In genomic region chr12:15151141-15152091, GRCh38 we compare ENCODE assay signal across 9 cellular contexts.
DNase-seq lines count a peak whose midpoint lies in the region; ATAC-seq and TF ChIP-seq lines count a peak whose summit lies in the region.
"Had no signal": no experiment of that assay in that cellular context is flagged by ENCODE, and none has a peak within 500 bp of the region (broad histone marks: within the 10 kb centered on the region; RNA-seq: fewer than 3 reads in every experiment).

No MANE protein-coding gene starts in this region.

- ATAC-seq in GM21529 (IDR thresholded peaks at IDR 0.05; ENCODE audit: unreplicated experiment): no peak
- ATAC-seq in GM18502 (IDR thresholded peaks at IDR 0.05; ENCODE audit: poor library complexity, unreplicated experiment): no peak

- DNase-seq in COR-L47 (lab: John Stamatoyannopoulos, UW) (peak; percentile 22), NCI-H1105 (lab: John Stamatoyannopoulos, UW) (peak; percentile 29), choroid plexus epithelial cell (ENCODE audit: low read depth) (peak; percentile 69), mesothelial cell of epicardium (ENCODE audit: low spot score in 2 of 2, unreplicated experiment in 2 of 2) (no peak), immature natural killer cell (no peak), iPS-NIHi7 (ENCODE audit: extremely low spot score) (no peak)

- TF ChIP-seq CTCF in choroid plexus epithelial cell (conservative IDR thresholded peaks at IDR 0.05; ENCODE audit: low read depth, low read length) (peak; percentile 64), mesothelial cell of epicardium (IDR thresholded peaks at IDR 0.05; ENCODE audit: unreplicated experiment) (peak; percentile 46)

- H3K27me3 Mint-ChIP-seq in mesothelial cell of epicardium (ENCODE audit: low read depth) (no peaks in the 10 kb centered on the region), immature natural killer cell (ENCODE audit: low read depth in 3 of 3) (peaks cover 1 to 5% (median 2%) of the 10 kb centered on the region in 3 donors)

- H3K9me3 Mint-ChIP-seq in mesothelial cell of epicardium (no peaks in the 10 kb centered on the region), immature natural killer cell (peaks cover 0 to 1% (median 0%) of the 10 kb centered on the region in 6 donors)
- H3K9me3 Mint-ChIP-seq: central memory CD8-positive, alpha-beta T cell had no signal

- peak overlapping the region; percentile 51 for H3K27ac Mint-ChIP-seq in mesothelial cell of epicardium
- H3K27ac Mint-ChIP-seq in immature natural killer cell: no peak overlapping the region

- H3K4me1 Mint-ChIP-seq in mesothelial cell of epicardium (peaks cover 43% of the 10 kb centered on the region), immature natural killer cell (no peaks in the 10 kb centered on the region)
- H3K4me1 Mint-ChIP-seq: central memory CD8-positive, alpha-beta T cell had no signal

- H3K4me3 Mint-ChIP-seq in mesothelial cell of epicardium (no peak overlapping the region), immature natural killer cell (no peak overlapping the region)
- H3K4me3 Mint-ChIP-seq: central memory CD8-positive, alpha-beta T cell had no signal

- no peaks in the 10 kb centered on the region for H3K36me3 Mint-ChIP-seq in mesothelial cell of epicardium
- no peaks in the 10 kb centered on the region for H3K36me3 Mint-ChIP-seq in immature natural killer cell

- no peak overlapping the region for H3K4me3 ChIP-seq in choroid plexus epithelial cell (ENCODE audit: low read depth, low read length)

Comparison
In these comparisons a context has a peak if more than half of its experiments do, and no peak if none do; other contexts are left out.
1. DNase-seq: peak in COR-L47 (single experiment), NCI-H1105 (single experiment) and choroid plexus epithelial cell (single experiment); none in mesothelial cell of epicardium (0 of 2), immature natural killer cell (0 of 3) and iPS-NIHi7 (single experiment).